Comparison of ENCODE assay signal across 13 cellular contexts in the genomic region with DNA sequence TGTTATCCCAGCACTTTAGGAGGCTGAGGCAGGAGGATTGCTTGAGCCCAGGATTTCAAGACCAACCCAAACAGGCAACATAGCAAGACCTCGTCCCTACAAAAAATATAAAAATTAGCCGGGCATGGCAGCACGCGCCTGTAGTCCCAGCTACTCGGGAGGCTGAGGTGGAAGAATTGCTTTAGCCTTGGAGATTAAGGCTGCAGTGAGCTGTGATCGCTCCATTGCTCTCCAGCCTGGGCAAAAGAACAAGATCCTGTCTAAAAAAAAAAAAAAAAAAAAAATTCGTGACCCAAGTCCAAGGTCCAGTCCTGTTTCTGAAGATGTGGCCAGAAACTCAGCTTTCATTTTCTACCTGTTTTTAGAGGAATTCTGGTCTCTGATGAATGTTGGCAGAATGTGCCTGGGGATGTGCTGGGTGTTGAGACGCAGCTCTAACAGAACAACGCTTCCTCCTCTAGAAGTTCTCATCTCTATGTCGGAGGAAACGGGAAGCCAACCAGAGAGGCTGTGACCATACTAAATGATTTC. TPM values are rescaled to one million over a fixed set of nuclear protein-coding genes. Genes with fewer than 3 reads are reported as not detected.
DNase-seq lines count a peak whose midpoint lies in the region; ATAC-seq, FAIRE-seq and TF ChIP-seq lines count a peak whose summit lies in the region.
"Had no signal": no experiment of that assay in that cellular context is flagged by ENCODE, and none has a peak within 500 bp of the region (broad histone marks: within the 10 kb centered on the region; RNA-seq: fewer than 3 reads in every experiment).

No MANE protein-coding gene starts in this region.

- no peak overlapping the region for H2AFZ ChIP-seq in hepatocyte

- no peaks in the 10 kb centered on the region for H3K9me3 ChIP-seq in hepatocyte (ENCODE audit: low read depth)
- H3K9me3 ChIP-seq in small intestine (ENCODE audit: control insufficient read depth, low read depth): no peaks in the 10 kb centered on the region
- no peaks in the 10 kb centered on the region for H3K9me3 ChIP-seq in SJCRH30 (replicated peaks)

- peaks cover 13% of the 10 kb centered on the region for H3K4me1 Mint-ChIP-seq in activated naive CD8-positive, alpha-beta T cell treated with anti-CD3 and anti-CD28 coated beads, Interleukin-2, amount 10 ng/mL, durations not matched to agents 7 days and 5 days
- H3K4me1 Mint-ChIP-seq in activated naive CD8-positive, alpha-beta T cell treated with anti-CD3 and anti-CD28 coated beads, Interleukin-2, amount 50 U/mL, for 24 hours: peaks cover 19% of the 10 kb centered on the region

- H3K4me1 ChIP-seq in hepatocyte (ENCODE audit: insufficient read depth) (peaks cover 5% of the 10 kb centered on the region), small intestine (ENCODE audit: control insufficient read depth in 2 of 2, insufficient read depth in 1 of 2, low read depth in 1 of 2, low read length in 1 of 2) (no peaks in the 10 kb centered on the region), SJCRH30 (peaks cover 7% of the 10 kb centered on the region)

- peaks cover 19% of the 10 kb centered on the region for H3K79me2 ChIP-seq in hepatocyte

- FAIRE-seq in small intestine (lab: Jason Lieb, UNC): no peak
- FAIRE-seq: endothelial cell of umbilical vein had no signal

- H3K9me2 ChIP-seq in hepatocyte (replicated peaks; ENCODE audit: insufficient read depth): no peaks in the 10 kb centered on the region

- no peak for TF ChIP-seq CTCF in hepatocyte (IDR thresholded peaks at IDR 0.05; ENCODE audit: poor library complexity)

- no peak overlapping the region for H3K27ac Mint-ChIP-seq in activated naive CD8-positive, alpha-beta T cell treated with anti-CD3 and anti-CD28 coated beads, Interleukin-2, amount 10 ng/mL, durations not matched to agents 7 days and 5 days
- H3K27ac Mint-ChIP-seq in activated naive CD8-positive, alpha-beta T cell treated with anti-CD3 and anti-CD28 coated beads, Interleukin-2, amount 50 U/mL, for 24 hours: no peak overlapping the region

- peaks cover 3% of the 10 kb centered on the region for H4K20me1 ChIP-seq in hepatocyte (ENCODE audit: insufficient read depth, poor library complexity, severe bottlenecking)

- no peaks in the 10 kb centered on the region for H3K9me3 Mint-ChIP-seq in activated naive CD8-positive, alpha-beta T cell treated with anti-CD3 and anti-CD28 coated beads, Interleukin-2, amount 10 ng/mL, durations not matched to agents 7 days and 5 days
- no peaks in the 10 kb centered on the region for H3K9me3 Mint-ChIP-seq in activated naive CD8-positive, alpha-beta T cell treated with anti-CD3 and anti-CD28 coated beads, Interleukin-2, amount 50 U/mL, for 24 hours

- no peak for ATAC-seq in activated naive CD8-positive, alpha-beta T cell treated with anti-CD3 and anti-CD28 coated beads, Interleukin-2, amount 10 ng/mL, durations not matched to agents 7 days and 5 days (ENCODE audit: low read depth)
- no peak for ATAC-seq in activated naive CD8-positive, alpha-beta T cell treated with anti-CD3 and anti-CD28 coated beads, Interleukin-2, amount 50 U/mL, for 24 hours

- H3K4me3 ChIP-seq in hepatocyte (no peak overlapping the region), small intestine (ENCODE audit: low read depth in 1 of 2, low read length in 2 of 2) (no peak overlapping the region), SJCRH30 (no peak overlapping the region)

- H3K27me3 Mint-ChIP-seq in activated naive CD8-positive, alpha-beta T cell treated with anti-CD3 and anti-CD28 coated beads, Interleukin-2, amount 10 ng/mL, durations not matched to agents 7 days and 5 days: no peaks in the 10 kb centered on the region
- H3K27me3 Mint-ChIP-seq in activated naive CD8-positive, alpha-beta T cell treated with anti-CD3 and anti-CD28 coated beads, Interleukin-2, amount 50 U/mL, for 24 hours: no peaks in the 10 kb centered on the region

- H3K36me3 ChIP-seq in hepatocyte (replicated peaks; ENCODE audit: insufficient read depth, low read depth) (no peaks in the 10 kb centered on the region), small intestine (ENCODE audit: control insufficient read depth in 2 of 2, insufficient read depth in 2 of 2, low read length in 2 of 2) (peaks cover 0 to 2% of the 10 kb centered on the region in 2 donors), SJCRH30 (no peaks in the 10 kb centered on the region)

- 79% methylated on average over 11 of the region's 11 CpGs for WGBS in hepatocyte (ENCODE audit: low lambda C conversion rate, missing lambda C conversion rate)
- 20 to 52% (median 29%) methylated on average over 11 of the region's 11 CpGs for WGBS in small intestine, 3 donors

- no peak for DNase-seq in activated naive CD8-positive, alpha-beta T cell treated with anti-CD3 and anti-CD28 coated beads, Interleukin-2, amount 10 ng/mL, durations not matched to agents 7 days and 5 days
- DNase-seq in activated naive CD8-positive, alpha-beta T cell treated with anti-CD3 and anti-CD28 coated beads, Interleukin-2, amount 50 U/mL, for 24 hours: no peak
- DNase-seq in hepatocyte (ENCODE audit: low spot score): no peak
- peak; percentile 43 for DNase-seq in small intestine
- DNase-seq in SJCRH30: no peak
- no peak for DNase-seq in Ammon's horn (ENCODE audit: low spot score)
- DNase-seq: NCI-H1694, NCI-H446 treated with DMSO at 0.1 percent for 48 hours, posterior cingulate gyrus, substantia nigra had no signal

- peak overlapping the region; percentile 37 for H3K4me2 ChIP-seq in hepatocyte

- H3K27me3 ChIP-seq in hepatocyte (no peaks in the 10 kb centered on the region), small intestine (ENCODE audit: control insufficient read depth in 2 of 2, insufficient read depth in 2 of 2, low read length in 2 of 2) (no peaks in the 10 kb centered on the region), SJCRH30 (peaks cover 6% of the 10 kb centered on the region)

- H3K36me3 Mint-ChIP-seq in activated naive CD8-positive, alpha-beta T cell treated with anti-CD3 and anti-CD28 coated beads, Interleukin-2, amount 10 ng/mL, durations not matched to agents 7 days and 5 days: peaks cover 2% of the 10 kb centered on the region
- H3K36me3 Mint-ChIP-seq in activated naive CD8-positive, alpha-beta T cell treated with anti-CD3 and anti-CD28 coated beads, Interleukin-2, amount 50 U/mL, for 24 hours (ENCODE audit: low read depth): no peaks in the 10 kb centered on the region

- H3K27ac ChIP-seq in hepatocyte (peak overlapping the region; percentile 80), small intestine (ENCODE audit: low read depth in 1 of 2, low read length in 1 of 2) (no peak overlapping the region), SJCRH30 (no peak overlapping the region)

- peak overlapping the region; percentile 42 for H3K4me3 Mint-ChIP-seq in activated naive CD8-positive, alpha-beta T cell treated with anti-CD3 and anti-CD28 coated beads, Interleukin-2, amount 10 ng/mL, durations not matched to agents 7 days and 5 days
- no peak overlapping the region for H3K4me3 Mint-ChIP-seq in activated naive CD8-positive, alpha-beta T cell treated with anti-CD3 and anti-CD28 coated beads, Interleukin-2, amount 50 U/mL, for 24 hours

- POLR2A ChIA-PET in activated naive CD8-positive, alpha-beta T cell treated with anti-CD3 and anti-CD28 coated beads, Interleukin-2, amount 10 ng/mL, durations not matched to agents 7 days and 5 days (lab: Charles Lee): interaction anchor here (0.7 to 4.7 kb wide), 4 partner anchors 9 to 58 kb away, joined by 3 to 37 read pairs (median 6); partner anchors contain the start of genes JUND and LSM4

RNA-seq across cellular contexts. Expression of gene PGPEP1, which starts 1.9 kb away (rescaled TPM):
- 10 to 100 TPM; 41.3 to 45.7 TPM for total RNA-seq in activated naive CD8-positive, alpha-beta T cell treated with anti-CD3 and anti-CD28 coated beads, Interleukin-2, amount 10 ng/mL, durations not matched to agents 7 days and 5 days
- 35.0 and 36.1 TPM in 2 replicates for total RNA-seq in hepatocyte
- 24.8 and 26.8 TPM in 2 replicates for polyA plus RNA-seq in hepatocyte
- polyA plus RNA-seq in small intestine: 10 to 100 TPM; 29.1 to 47.0 (median 30.3) TPM
- total RNA-seq in SJCRH30 (2014; rRNA removed; shearing (Covaris generic)): 8.7 and 11.7 TPM in 2 replicates

RNA-seq across cellular contexts. Expression of gene LSM4, which starts 15.7 kb away (rescaled TPM):
- 100 to 1,000 TPM; 151 to 157 TPM for total RNA-seq in activated naive CD8-positive, alpha-beta T cell treated with anti-CD3 and anti-CD28 coated beads, Interleukin-2, amount 10 ng/mL, durations not matched to agents 7 days and 5 days
- total RNA-seq in hepatocyte: 185 and 202 TPM in 2 replicates
- 218 and 226 TPM in 2 replicates for polyA plus RNA-seq in hepatocyte
- polyA plus RNA-seq in small intestine: 100 to 1,000 TPM; 166 to 269 (median 206) TPM
- 378 and 427 TPM in 2 replicates for total RNA-seq in SJCRH30 (2014; rRNA removed; shearing (Covaris generic))

RNA-seq across cellular contexts. Expression of gene GDF15, which starts 47.4 kb away (rescaled TPM):
- under 1 TPM; 0.34 to 0.75 TPM for total RNA-seq in activated naive CD8-positive, alpha-beta T cell treated with anti-CD3 and anti-CD28 coated beads, Interleukin-2, amount 10 ng/mL, durations not matched to agents 7 days and 5 days
- total RNA-seq in hepatocyte: 106 and 123 TPM in 2 replicates
- polyA plus RNA-seq in hepatocyte: 175 and 185 TPM in 2 replicates
- polyA plus RNA-seq in small intestine: 10 to 100 TPM in 2 of 3 donors, 1 to 10 TPM in 1; 4.5 to 27.5 (median 12.7) TPM
- total RNA-seq in SJCRH30 (2014; rRNA removed; shearing (Covaris generic)): 17.5 and 27.1 TPM in 2 replicates

RNA-seq across cellular contexts. Expression of gene JUND, which starts 57.1 kb away (rescaled TPM):
- total RNA-seq in activated naive CD8-positive, alpha-beta T cell treated with anti-CD3 and anti-CD28 coated beads, Interleukin-2, amount 10 ng/mL, durations not matched to agents 7 days and 5 days: 100 to 1,000 TPM; 366 to 394 TPM
- 307 and 379 TPM in 2 replicates for total RNA-seq in hepatocyte
- polyA plus RNA-seq in hepatocyte (698 and 768 TPM in 2 replicates), small intestine (100 to 1,000 TPM; 129 to 211 (median 159) TPM)
- total RNA-seq in SJCRH30 (2014; rRNA removed; shearing (Covaris generic)): 70.1 and 94.9 TPM in 2 replicates

RNA-seq across cellular contexts. Expression of gene LRRC25, which starts 58.9 kb away (rescaled TPM):
- 1 to 10 TPM; 1.2 to 1.6 TPM for total RNA-seq in activated naive CD8-positive, alpha-beta T cell treated with anti-CD3 and anti-CD28 coated beads, Interleukin-2, amount 10 ng/mL, durations not matched to agents 7 days and 5 days
- total RNA-seq in hepatocyte: 0.16 TPM in 1 of 2 replicates, not detected in the other
- polyA plus RNA-seq in hepatocyte (0.36 and 1.5 TPM in 2 replicates), small intestine (1 to 10 TPM in 2 of 3 donors, under 1 TPM in 1; 0.89 to 5.1 (median 3.2) TPM)
- not detected in 2 replicates for total RNA-seq in SJCRH30 (2014; rRNA removed; shearing (Covaris generic))
- total RNA-seq: chondrocyte, endothelial cell of umbilical vein, HT1080 had no signal
- polyA plus RNA-seq: endothelial cell of umbilical vein had no signal

Comparison
In these comparisons a context has a peak if more than half of its experiments do, and no peak if none do; other contexts are left out.
1. RNA of gene GDF15, which starts 47.4 kb away (total RNA-seq): 106 to 123 TPM in hepatocyte and 17.5 to 27.1 TPM in SJCRH30; 0.34 to 0.75 TPM in activated naive CD8-positive, alpha-beta T cell treated with anti-CD3 and anti-CD28 coated beads, Interleukin-2, amount 10 ng/mL, durations not matched to agents 7 days and 5 days; every median in the first group is over 10 times any median in the second.